In genomic region chr7:31493714-31494181, GRCh38 we compare ENCODE assay signal across 16 cellular contexts. TPM values are rescaled to one million over a fixed set of nuclear protein-coding genes. Genes with fewer than 3 reads are reported as not detected.
DNase-seq lines count a peak whose midpoint lies in the region; ATAC-seq and TF ChIP-seq lines count a peak whose summit lies in the region.
"Had no signal": no experiment of that assay in that cellular context is flagged by ENCODE, and none has a peak within 500 bp of the region (broad histone marks: within the 10 kb centered on the region; RNA-seq: fewer than 3 reads in every experiment).

No MANE protein-coding gene starts in this region.

- H3K9ac ChIP-seq in trophoblast cell (ENCODE audit: low read length), result no peak overlapping the region

- no peak overlapping the region for H2BK12ac ChIP-seq in trophoblast cell (ENCODE audit: low read length)

- no peaks in the 10 kb centered on the region for H3K79me2 ChIP-seq in trophoblast cell (ENCODE audit: control insufficient read depth, insufficient read depth, low read length, poor library complexity)

- ATAC-seq in GM21717 (IDR thresholded peaks at IDR 0.05; ENCODE audit: unreplicated experiment) (no peak), GM18517 (IDR thresholded peaks at IDR 0.05; ENCODE audit: unreplicated experiment) (no peak)

- DNase-seq in H7, result peak; percentile 7
- DNase-seq in NCI-H82 treated with DMSO at 0.1 percent for 48 hours (lab: John Stamatoyannopoulos, UW; ENCODE audit: unreplicated experiment), result peak; percentile 47
- DNase-seq in fibroblast of pulmonary artery (ENCODE audit: low read depth), result peak; percentile 1
- DNase-seq in trophoblast cell, result peak; percentile 75 to 81
- no peak for DNase-seq in ovary
- no peak for DNase-seq in NCI-H446 (lab: John Stamatoyannopoulos, UW)
- DNase-seq: activated CD8-positive, alpha-beta memory T cell treated with anti-CD3 and anti-CD28 coated beads, Interleukin-2, amount 50 U/mL, for 4 hours; amniotic stem cell; COR-L47; effector CD4-positive, alpha-beta T cell; heart right ventricle; NCI-H1694 treated with DMSO at 0.1 percent for 48 hours had no signal

- no peaks in the 10 kb centered on the region for H3K79me1 ChIP-seq in trophoblast cell (ENCODE audit: low read length)

- H3K9me3 ChIP-seq in trophoblast cell (ENCODE audit: insufficient read depth, low read depth, low read length), result no peaks in the 10 kb centered on the region
- H3K9me3 ChIP-seq in ovary, result no peaks in the 10 kb centered on the region
- H3K9me3 ChIP-seq: heart right ventricle had no signal

- TF ChIP-seq CTCF in fibroblast of pulmonary artery (IDR thresholded peaks at IDR 0.05; ENCODE audit: low read length, missing control alignments) (no peak), ovary (IDR thresholded peaks at IDR 0.05) (no peak)

- TF ChIP-seq POLR2A in ovary (IDR thresholded peaks at IDR 0.05), result no peak

- H3K23ac ChIP-seq in trophoblast cell (ENCODE audit: low read length), result no peak overlapping the region

- intact Hi-C loops in ovary (cut with DNase I), result no loop called here

- no CpG with 5 or more reads among the region's 3 CpGs for WGBS in trophoblast cell (ENCODE audit: extremely low coverage, insufficient coverage, insufficient read length)
- WGBS in ovary, 3 donors, result 20 to 35% (median 30%) methylated on average over 3 of the region's 3 CpGs

- H3K4me1 ChIP-seq in trophoblast cell (ENCODE audit: control insufficient read depth in 1 of 2, insufficient read depth in 2 of 2, low read length in 2 of 2) (no peaks in the 10 kb centered on the region), ovary (ENCODE audit: insufficient read depth) (no peaks in the 10 kb centered on the region)
- H3K4me1 ChIP-seq: heart right ventricle had no signal

- H3K27me3 ChIP-seq in H7 (ENCODE audit: control insufficient read depth, insufficient read depth, low read length) (no peaks in the 10 kb centered on the region), trophoblast cell (ENCODE audit: insufficient read depth, low read length) (no peaks in the 10 kb centered on the region), ovary (no peaks in the 10 kb centered on the region)

- H4K8ac ChIP-seq in trophoblast cell (ENCODE audit: low read depth, low read length), result no peak overlapping the region

- H3K14ac ChIP-seq in trophoblast cell (ENCODE audit: low read length), result no peak overlapping the region

- no peak overlapping the region for H3K4ac ChIP-seq in trophoblast cell (ENCODE audit: low read depth, low read length)

- H2BK5ac ChIP-seq in trophoblast cell (ENCODE audit: low read depth, low read length, poor library complexity), result no peak overlapping the region

- H4K12ac ChIP-seq in trophoblast cell (ENCODE audit: low read depth, low read length), result no peak overlapping the region

- no peak for TF ChIP-seq EP300 in ovary (IDR thresholded peaks at IDR 0.05)

- no peak overlapping the region for H2AK5ac ChIP-seq in trophoblast cell (ENCODE audit: low read length)

- H3K4me3 ChIP-seq in H7 (ENCODE audit: insufficient read depth, low read depth, low read length) (no peak overlapping the region), fibroblast of pulmonary artery (replicated peaks; ENCODE audit: low read depth, low read length) (no peak overlapping the region), trophoblast cell (ENCODE audit: low read depth, low read length) (no peak overlapping the region), ovary (no peak overlapping the region)
- H3K4me3 ChIP-seq: heart right ventricle had no signal

- H2BK120ac ChIP-seq in trophoblast cell (ENCODE audit: insufficient read depth, low read length, poor library complexity), result no peak overlapping the region

- no peak overlapping the region for H3K4me2 ChIP-seq in trophoblast cell (ENCODE audit: low read length)

- no peak overlapping the region for H3K18ac ChIP-seq in trophoblast cell (ENCODE audit: low read length)

- H3K36me3 ChIP-seq in H7 (replicated peaks; ENCODE audit: control insufficient read depth, insufficient read depth, low read length) (no peaks in the 10 kb centered on the region), trophoblast cell (ENCODE audit: control insufficient read depth in 1 of 2, insufficient read depth in 2 of 2, low read length in 2 of 2) (no peaks in the 10 kb centered on the region), ovary (no peaks in the 10 kb centered on the region)
- H3K36me3 ChIP-seq: heart right ventricle had no signal

- H3K27ac ChIP-seq in trophoblast cell (ENCODE audit: low read depth, low read length), result no peak overlapping the region
- no peak overlapping the region for H3K27ac ChIP-seq in ovary
- H3K27ac ChIP-seq: heart right ventricle had no signal

- no peak overlapping the region for H4K91ac ChIP-seq in trophoblast cell (ENCODE audit: low read depth, low read length)

- H2AFZ ChIP-seq in trophoblast cell (ENCODE audit: insufficient read depth, low read length, poor library complexity), result no peak overlapping the region

RNA-seq across cellular contexts. Expression of gene ITPRID1, which starts 20.1 kb away (rescaled TPM):
- 0.18 and 0.24 TPM in 2 replicates for total RNA-seq in H7 (2014; rRNA removed; shearing (Covaris generic))
- polyA plus RNA-seq in trophoblast cell (2013), result not detected in 2 replicates
- not detected for total RNA-seq in ovary
- under 1 TPM in 1 of 2 donors, not detected in 1; 0.20 TPM for polyA plus RNA-seq in ovary
- total RNA-seq: heart right ventricle, myocyte, OCI-LY7 had no signal
- polyA plus RNA-seq: heart right ventricle had no signal

Comparison
In these comparisons a context has a peak if more than half of its experiments do, and no peak if none do; other contexts are left out.
1. DNase-seq: peak in H7 (single experiment), NCI-H82 treated with DMSO at 0.1 percent for 48 hours (single experiment), fibroblast of pulmonary artery (single experiment) and trophoblast cell (2 of 2); none in ovary (0 of 5) and NCI-H446 (0 of 2).